Comparison of ENCODE assay signal across 18 cellular contexts in the genomic region with DNA sequence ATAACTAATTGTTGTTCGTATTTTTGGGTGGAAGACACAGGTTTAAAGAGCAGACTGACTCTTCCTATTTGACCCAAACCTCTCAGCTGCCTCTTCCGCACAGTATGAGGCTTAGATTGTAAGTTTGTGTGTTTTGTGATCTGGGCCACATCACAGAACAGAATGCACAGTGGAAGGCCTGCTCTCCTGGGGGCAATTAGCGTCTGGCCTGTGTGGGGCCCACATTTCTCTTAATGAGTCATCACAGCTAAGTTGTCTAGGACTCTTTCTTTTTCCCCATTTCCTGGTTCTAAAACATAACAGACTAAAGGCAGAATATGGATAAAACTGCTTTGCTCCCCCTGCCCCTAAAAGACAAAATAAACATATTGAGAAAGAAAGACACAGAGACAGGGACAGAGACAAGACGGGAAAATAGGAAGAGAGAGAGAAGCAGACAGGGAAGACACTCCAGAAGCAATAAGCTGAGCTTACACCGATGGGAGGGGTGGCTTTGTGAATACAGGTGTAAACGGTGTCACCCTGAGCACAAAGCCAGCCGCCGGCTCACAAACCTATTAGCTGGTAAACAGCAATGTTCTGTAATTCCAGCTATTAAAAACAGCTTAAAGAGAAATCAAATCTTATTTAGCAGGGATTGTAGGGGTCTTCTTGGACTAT.
A peak's percentile ranks its signal among the peaks of the same experiment; 100 is the strongest.
DNase-seq lines count a peak whose midpoint lies in the region; ATAC-seq, FAIRE-seq and TF ChIP-seq lines count a peak whose summit lies in the region.
"Had no signal": no experiment of that assay in that cellular context is flagged by ENCODE, and none has a peak within 500 bp of the region (broad histone marks: within the 10 kb centered on the region; RNA-seq: fewer than 3 reads in every experiment).

No MANE protein-coding gene starts in this region.

- no peak overlapping the region for H3K18ac ChIP-seq in H1 (ENCODE audit: extremely low read depth, low read length)

- no peak for TF ChIP-seq RAD21 in H1 (IDR thresholded peaks at IDR 0.05 in 1 of 2, conservative IDR thresholded peaks at IDR 0.05 in 1 of 2; ENCODE audit: low read depth in 2 of 2, low read length in 2 of 2)

- no peaks in the 10 kb centered on the region for H4K20me1 ChIP-seq in H1 (replicated peaks in 1 of 2; ENCODE audit: control insufficient read depth in 1 of 2, insufficient read depth in 2 of 2, low read length in 2 of 2)

- H3K4me2 ChIP-seq in H1 (ENCODE audit: insufficient read depth in 1 of 2, low read depth in 2 of 2, low read length in 2 of 2), result peak overlapping the region; percentile 35 to 47; a peak in 3 of 4 replicates

- no peak for DNase-seq in H1 (ENCODE audit: low read depth in 1 of 2, low spot score in 2 of 2)
- no peak for DNase-seq in brain microvascular endothelial cell
- DNase-seq in SKM-1 (lab: John Stamatoyannopoulos, UW; ENCODE audit: unreplicated experiment), result no peak
- no peak for DNase-seq in Peyer's patch
- no peak for DNase-seq in activated effector memory CD4-positive, alpha-beta T cell treated with Interleukin-2 at 50 U/mL for 16 hours
- DNase-seq: activated CD4-positive, alpha-beta T cell treated with anti-CD3 and anti-CD28 coated beads, Interleukin-2, amount 50 U/mL, for 4 hours; activated effector memory CD4-positive, alpha-beta T cell treated with anti-CD3 and anti-CD28 coated beads, Interleukin-2, amount 50 U/mL, for 16 hours; left colon; natural killer cell; NCI-H2081 treated with DMSO at 0.1 percent for 48 hours; right cardiac atrium had no signal

- no peak overlapping the region for H3K56ac ChIP-seq in H1 (replicated peaks; ENCODE audit: insufficient read length, low read depth, low read length)

- CTCF ChIA-PET in H1 (lab: Charles Lee; ENCODE audit: partially characterized antibody), result interaction anchor here (1.1 to 2.1 kb wide), 3 partner anchors 22 to 92 kb away, joined by 3 to 8 read pairs (median 5); no protein-coding TSS in a partner anchor

- H3K4me3 ChIP-seq in H1 (ENCODE audit: extremely low read depth in 1 of 4, insufficient read depth in 2 of 4, low read depth in 3 of 4, low read length in 4 of 4), result peak overlapping the region in 3 of 4 experiments; percentile 7 to 19 (median 15); a peak in 1 of 8 replicates
- H3K4me3 ChIP-seq in brain microvascular endothelial cell (ENCODE audit: low read depth, low read length), result no peak overlapping the region
- no peak overlapping the region for H3K4me3 ChIP-seq in Peyer's patch
- H3K4me3 ChIP-seq: breast epithelium had no signal

- H4K91ac ChIP-seq in H1 (replicated peaks; ENCODE audit: insufficient read length, low read length), result no peak overlapping the region

- H2BK20ac ChIP-seq in H1 (ENCODE audit: low read length), result no peak overlapping the region

- POLR2A ChIA-PET in H1 (lab: Charles Lee; ENCODE audit: partially characterized antibody), result interaction anchor here (0.6 to 1.1 kb wide), 2 partner anchors 11 to 150 kb away, joined by 3 read pairs; no protein-coding TSS in a partner anchor

- FAIRE-seq in H1 (lab: Jason Lieb, UNC), result no peak
- FAIRE-seq: G401.6 had no signal

- H2BK120ac ChIP-seq in H1 (replicated peaks; ENCODE audit: low read depth, low read length), result no peak overlapping the region

- no peak for TF ChIP-seq EP300 in H1 (IDR thresholded peaks at IDR 0.05; ENCODE audit: borderline replicate concordance in 1 of 2, low read depth in 2 of 2, low read length in 2 of 2)

- peak overlapping the region; percentile 84; the same call in 1 of the 2 replicates for H2BK15ac ChIP-seq in H1 (ENCODE audit: low read length)

- no peak overlapping the region for H4K5ac ChIP-seq in H1 (ENCODE audit: insufficient read length, low read depth, low read length)

- H2AFZ ChIP-seq in H1 (ENCODE audit: low read length), result no peak overlapping the region

- in situ Hi-C loops in brain microvascular endothelial cell (cut with HindIII; ENCODE audit: low pct_ligation_motif_present, low sequenced_read_pairs), result no loop called here

- no peak for TF ChIP-seq POLR2A in H1 (IDR thresholded peaks at IDR 0.05; ENCODE audit: control extremely low read depth in 1 of 2, low read depth in 2 of 2, low read length in 2 of 2)
- no peak for TF ChIP-seq POLR2A in Peyer's patch (IDR thresholded peaks at IDR 0.05)

- WGBS in H1 (ENCODE audit: extremely low coverage in 1 of 2, insufficient coverage in 1 of 2, insufficient read length in 1 of 2, insufficient replicate concordance in 2 of 2, low coverage in 1 of 2, low lambda C conversion rate in 2 of 2, missing lambda C conversion rate in 1 of 2), 2 experiments, result 68% methylated on average over 8 of the region's 8 CpGs; no CpG with 5 or more reads in 1 of the 2 experiments

- no peak overlapping the region for H4K8ac ChIP-seq in H1 (ENCODE audit: extremely low read depth, insufficient read depth, low read length)

- H3K79me2 ChIP-seq in H1 (ENCODE audit: control insufficient read depth in 1 of 2, insufficient read depth in 2 of 2, low read length in 2 of 2), result no peaks in the 10 kb centered on the region

- no peak overlapping the region for H3K14ac ChIP-seq in H1 (ENCODE audit: insufficient read length)

- no peak overlapping the region for H2AK5ac ChIP-seq in H1 (ENCODE audit: low read depth, low read length)

- TF ChIP-seq CTCF in H1 (IDR thresholded peaks at IDR 0.05; ENCODE audit: control extremely low read depth in 1 of 3, insufficient read depth in 1 of 3, low read depth in 1 of 3, low read length in 3 of 3) (no peak), brain microvascular endothelial cell (IDR thresholded peaks at IDR 0.05; ENCODE audit: low read depth, low read length, missing control alignments) (no peak), Peyer's patch (IDR thresholded peaks at IDR 0.05) (no peak)

- peaks cover 10 to 20% (median 13%) of the 10 kb centered on the region in 4 experiments for H3K4me1 ChIP-seq in H1 (replicated peaks in 1 of 4; ENCODE audit: control insufficient read depth in 3 of 4, insufficient read depth in 4 of 4, low read length in 3 of 4)
- H3K4me1 ChIP-seq in Peyer's patch, result no peaks in the 10 kb centered on the region
- H3K4me1 ChIP-seq: breast epithelium had no signal

- H3K27me3 ChIP-seq in H1 (replicated peaks in 1 of 4; ENCODE audit: control insufficient read depth in 3 of 4, extremely low read depth in 1 of 4, insufficient read depth in 3 of 4, low read length in 3 of 4) (peaks cover 0 to 2% (median 0%) of the 10 kb centered on the region in 4 experiments; a peak in 1 of 7 replicates), brain microvascular endothelial cell (replicated peaks) (no peaks in the 10 kb centered on the region), Peyer's patch (no peaks in the 10 kb centered on the region)

- H3K36me3 ChIP-seq in H1 (ENCODE audit: control insufficient read depth in 2 of 4, insufficient read depth in 4 of 4, low read length in 3 of 4), result no peaks in the 10 kb centered on the region
- no peaks in the 10 kb centered on the region for H3K36me3 ChIP-seq in brain microvascular endothelial cell (replicated peaks)
- no peaks in the 10 kb centered on the region for H3K36me3 ChIP-seq in Peyer's patch
- H3K36me3 ChIP-seq: breast epithelium had no signal

- H3K9me3 ChIP-seq in H1 (ENCODE audit: insufficient read depth in 2 of 2, low read depth in 1 of 2, low read length in 1 of 2) (no peaks in the 10 kb centered on the region), Peyer's patch (no peaks in the 10 kb centered on the region)

- H3K23me2 ChIP-seq in H1 (ENCODE audit: low read depth, low read length), result peaks cover 3% of the 10 kb centered on the region; the same call in 1 of the 2 replicates

- H3K79me1 ChIP-seq in H1 (ENCODE audit: low read depth, low read length), result no peaks in the 10 kb centered on the region

- H3K27ac ChIP-seq in H1 (ENCODE audit: low read depth, low read length), result no peak overlapping the region
- H3K27ac ChIP-seq in brain microvascular endothelial cell, result no peak overlapping the region
- H3K27ac ChIP-seq in Peyer's patch, result no peak overlapping the region
- H3K27ac ChIP-seq: breast epithelium, HL-60 had no signal

- no peak overlapping the region for H3K23ac ChIP-seq in H1 (ENCODE audit: insufficient read length)

- ATAC-seq in GM18511 (IDR thresholded peaks at IDR 0.05; ENCODE audit: unreplicated experiment), result peak; percentile 92
- ATAC-seq in GM21619 (IDR thresholded peaks at IDR 0.05; ENCODE audit: unreplicated experiment), result peak; percentile 79
- peak; percentile 81 for ATAC-seq in HG03565 (IDR thresholded peaks at IDR 0.05; ENCODE audit: unreplicated experiment)
- ATAC-seq: HCT116, left colon, natural killer cell, right cardiac atrium had no signal

- H3K4ac ChIP-seq in H1 (replicated peaks; ENCODE audit: insufficient read length, low read depth, low read length), result no peak overlapping the region

- H2BK12ac ChIP-seq in H1 (ENCODE audit: low read depth, low read length), result peak overlapping the region; percentile 35; the same call in 1 of the 2 replicates

- no peak overlapping the region for H2BK5ac ChIP-seq in H1 (ENCODE audit: low read depth, low read length)

- H3K9ac ChIP-seq in H1 (replicated peaks in 1 of 4; ENCODE audit: extremely low read depth in 1 of 4, low read depth in 3 of 4, low read length in 3 of 4), result no peak overlapping the region

TF ChIP-seq in H1, 55 proteins besides CTCF, POLR2A, EP300 and RAD21 (continues in another document):
- TF ChIP-seq HDAC2 (IDR thresholded peaks at IDR 0.05; ENCODE audit: borderline replicate concordance in 1 of 2, low read depth in 2 of 2, low read length in 2 of 2), result no peak
- TF ChIP-seq TAF7 (optimal IDR thresholded peaks at IDR 0.05; ENCODE audit: borderline replicate concordance, low read depth, low read length), result no peak
- TF ChIP-seq SIN3A (conservative IDR thresholded peaks at IDR 0.05 in 1 of 2, IDR thresholded peaks at IDR 0.05 in 1 of 2; ENCODE audit: low read depth in 1 of 2, low read length in 2 of 2), result no peak
- no peak for TF ChIP-seq KDM1A (IDR thresholded peaks at IDR 0.05; ENCODE audit: borderline replicate concordance, low read length)
- TF ChIP-seq EGR1 (IDR thresholded peaks at IDR 0.05; ENCODE audit: borderline replicate concordance, low read depth, low read length), result no peak
- TF ChIP-seq SP4 (IDR thresholded peaks at IDR 0.05; ENCODE audit: low read length), result no peak
- TF ChIP-seq ATF3 (IDR thresholded peaks at IDR 0.05; ENCODE audit: insufficient read depth, low read depth, low read length), result no peak
- no peak for TF ChIP-seq ASH2L (IDR thresholded peaks at IDR 0.05; ENCODE audit: low read length)
- TF ChIP-seq NANOG (IDR thresholded peaks at IDR 0.05; ENCODE audit: insufficient read depth, low read depth, low read length, poor library complexity, severe bottlenecking), result no peak
- no peak for TF ChIP-seq CREB1 (IDR thresholded peaks at IDR 0.05)
- no peak for TF ChIP-seq HDAC6 (IDR thresholded peaks at IDR 0.05; ENCODE audit: low read depth, low read length)
- no peak for TF ChIP-seq TBP (IDR thresholded peaks at IDR 0.05; ENCODE audit: low read depth, low read length)
- TF ChIP-seq SUZ12 (IDR thresholded peaks at IDR 0.05; ENCODE audit: low read length), result no peak

Comparison
In these comparisons a context has a peak if more than half of its experiments do, and no peak if none do; other contexts are left out.
1. H3K4me3 ChIP-seq: peak in H1 (3 of 4); none in brain microvascular endothelial cell (single experiment) and Peyer's patch (0 of 4).
2. Peak in every context shown above with its lines, with median percentiles within 50 percentile points of each other: ATAC-seq.